2 cellular contexts compared by ENCODE assay signal in genomic region chr16:3652373-3653037, GRCh38.
A peak's percentile ranks its signal among the peaks of the same experiment; 100 is the strongest.
TF ChIP-seq lines count a peak whose summit lies in the region.

No MANE protein-coding gene starts in this region.

TF ChIP-seq in K562, 482 proteins besides CTCF, POLR2A, EP300 and RAD21:
- TF ChIP-seq FOXM1 (IDR thresholded peaks at IDR 0.05; ENCODE audit: low read depth): no peak
- TF ChIP-seq FOXM1 (CRISPR knock-in tag; IDR thresholded peaks at IDR 0.05; ENCODE audit: low read depth): no peak
- TF ChIP-seq HMG20A (CRISPR knock-in tag; conservative IDR thresholded peaks at IDR 0.05): no peak
- TF ChIP-seq SP1 (CRISPR knock-in tag; IDR thresholded peaks at IDR 0.05): no peak
- no peak for TF ChIP-seq SMARCE1 (IDR thresholded peaks at IDR 0.05)
- no peak for TF ChIP-seq ZNF274 (IDR thresholded peaks at IDR 0.05; ENCODE audit: borderline replicate concordance, low read depth, low read length)
- peak; percentile 25; the same call in 1 of the 2 replicates for TF ChIP-seq NFIC (IDR thresholded peaks at IDR 0.05)
- TF ChIP-seq ZBTB8A (IDR thresholded peaks at IDR 0.05; ENCODE audit: partially characterized antibody): no peak
- no peak for TF ChIP-seq TAF1 (IDR thresholded peaks at IDR 0.05; ENCODE audit: control insufficient read depth, extremely low read depth, insufficient read depth, low read length, severe bottlenecking)

TF ChIP-seq in HEK293T, 16 proteins besides CTCF, POLR2A, EP300 and RAD21:
- no peak for TF ChIP-seq L3MBTL2 (conservative IDR thresholded peaks at IDR 0.05)
- no peak for TF ChIP-seq FOXK2 (IDR thresholded peaks at IDR 0.05)
- no peak for TF ChIP-seq SUZ12 (IDR thresholded peaks at IDR 0.05)
- no peak for TF ChIP-seq HDGF (IDR thresholded peaks at IDR 0.05; ENCODE audit: borderline replicate concordance)
- no peak for TF ChIP-seq LEF1 (IDR thresholded peaks at IDR 0.05; ENCODE audit: borderline replicate concordance)
- no peak for TF ChIP-seq NFRKB (IDR thresholded peaks at IDR 0.05)
- no peak for TF ChIP-seq CTBP1 (IDR thresholded peaks at IDR 0.05; ENCODE audit: borderline replicate concordance)
- TF ChIP-seq FOXA1 (IDR thresholded peaks at IDR 0.05): no peak
